In genomic region chr14:58244556-58245387, GRCh38 we compare ENCODE assay signal across 1 cellular context.
TF ChIP-seq lines count a peak whose summit lies in the region.

TSS of gene PSMA3 (plus strand) at chr14:58244843. CDS start at chr14:58244921, 78 bp downstream.

TF ChIP-seq in SK-N-SH, 30 proteins besides CTCF, POLR2A, EP300 and RAD21 (continued from another document):
- TF ChIP-seq, protein P1, sequence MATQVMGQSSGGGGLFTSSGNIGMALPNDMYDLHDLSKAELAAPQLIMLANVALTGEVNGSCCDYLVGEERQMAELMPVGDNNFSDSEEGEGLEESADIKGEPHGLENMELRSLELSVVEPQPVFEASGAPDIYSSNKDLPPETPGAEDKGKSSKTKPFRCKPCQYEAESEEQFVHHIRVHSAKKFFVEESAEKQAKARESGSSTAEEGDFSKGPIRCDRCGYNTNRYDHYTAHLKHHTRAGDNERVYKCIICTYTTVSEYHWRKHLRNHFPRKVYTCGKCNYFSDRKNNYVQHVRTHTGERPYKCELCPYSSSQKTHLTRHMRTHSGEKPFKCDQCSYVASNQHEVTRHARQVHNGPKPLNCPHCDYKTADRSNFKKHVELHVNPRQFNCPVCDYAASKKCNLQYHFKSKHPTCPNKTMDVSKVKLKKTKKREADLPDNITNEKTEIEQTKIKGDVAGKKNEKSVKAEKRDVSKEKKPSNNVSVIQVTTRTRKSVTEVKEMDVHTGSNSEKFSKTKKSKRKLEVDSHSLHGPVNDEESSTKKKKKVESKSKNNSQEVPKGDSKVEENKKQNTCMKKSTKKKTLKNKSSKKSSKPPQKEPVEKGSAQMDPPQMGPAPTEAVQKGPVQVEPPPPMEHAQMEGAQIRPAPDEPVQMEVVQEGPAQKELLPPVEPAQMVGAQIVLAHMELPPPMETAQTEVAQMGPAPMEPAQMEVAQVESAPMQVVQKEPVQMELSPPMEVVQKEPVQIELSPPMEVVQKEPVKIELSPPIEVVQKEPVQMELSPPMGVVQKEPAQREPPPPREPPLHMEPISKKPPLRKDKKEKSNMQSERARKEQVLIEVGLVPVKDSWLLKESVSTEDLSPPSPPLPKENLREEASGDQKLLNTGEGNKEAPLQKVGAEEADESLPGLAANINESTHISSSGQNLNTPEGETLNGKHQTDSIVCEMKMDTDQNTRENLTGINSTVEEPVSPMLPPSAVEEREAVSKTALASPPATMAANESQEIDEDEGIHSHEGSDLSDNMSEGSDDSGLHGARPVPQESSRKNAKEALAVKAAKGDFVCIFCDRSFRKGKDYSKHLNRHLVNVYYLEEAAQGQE (IDR thresholded peaks at IDR 0.05; ENCODE audit: low read depth, low read length): no peak
- TF ChIP-seq MAX (IDR thresholded peaks at IDR 0.05; ENCODE audit: low read depth) (peak; percentile 76), SMC3 (IDR thresholded peaks at IDR 0.05; ENCODE audit: low read depth, low read length) (no peak), SIN3A (IDR thresholded peaks at IDR 0.05; ENCODE audit: borderline replicate concordance, low read depth, low read length) (no peak; the same call in 1 of the 2 replicates), EZH2phosphoT487 (IDR thresholded peaks at IDR 0.05; ENCODE audit: borderline replicate concordance, low read depth) (no peak), RCOR1 (IDR thresholded peaks at IDR 0.05; ENCODE audit: low read length) (peak; percentile 27; the same call in 1 of the 2 replicates), TAF1 (IDR thresholded peaks at IDR 0.05; ENCODE audit: borderline replicate concordance, low read depth, low read length) (peak; percentile 88), TEAD4 (IDR thresholded peaks at IDR 0.05; ENCODE audit: borderline replicate concordance, insufficient read depth) (no peak)
- TF ChIP-seq, protein P2, sequence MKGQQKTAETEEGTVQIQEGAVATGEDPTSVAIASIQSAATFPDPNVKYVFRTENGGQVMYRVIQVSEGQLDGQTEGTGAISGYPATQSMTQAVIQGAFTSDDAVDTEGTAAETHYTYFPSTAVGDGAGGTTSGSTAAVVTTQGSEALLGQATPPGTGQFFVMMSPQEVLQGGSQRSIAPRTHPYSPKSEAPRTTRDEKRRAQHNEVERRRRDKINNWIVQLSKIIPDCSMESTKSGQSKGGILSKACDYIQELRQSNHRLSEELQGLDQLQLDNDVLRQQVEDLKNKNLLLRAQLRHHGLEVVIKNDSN (IDR thresholded peaks at IDR 0.05; ENCODE audit: borderline replicate concordance, low read depth): no peak
TF ChIP-seq in SK-N-SH: peak in this region for 11.
